In genomic region chr2:144389930-144390311, GRCh38 we compare ENCODE assay signal across 19 cellular contexts.
DNase-seq lines count a peak whose midpoint lies in the region; ATAC-seq and TF ChIP-seq lines count a peak whose summit lies in the region.
"Had no signal": no experiment of that assay in that cellular context is flagged by ENCODE, and none has a peak within 500 bp of the region (broad histone marks: within the 10 kb centered on the region; RNA-seq: fewer than 3 reads in every experiment).

No MANE protein-coding gene starts in this region.

- no TSS peak for BruUV-seq in MCF 10A (replicated peaks; lab: Mats Ljungman, UMichigan)

- H3K4me3 ChIP-seq in breast epithelium (peak overlapping the region in 2 of 3 donors; percentile 53 to 69), duodenal mucosa (ENCODE audit: low read depth in 1 of 2, low read length in 2 of 2) (peak overlapping the region; percentile 77 to 80), right lobe of liver (peak overlapping the region; percentile 34 to 43 (median 40)), thoracic aorta (no peak overlapping the region)
- H3K4me3 ChIP-seq: K562, uterus had no signal

- H3K4me1 ChIP-seq in breast epithelium, result no peaks in the 10 kb centered on the region
- H3K4me1 ChIP-seq in duodenal mucosa (ENCODE audit: control insufficient read depth in 1 of 2, insufficient read depth in 2 of 2, low read length in 2 of 2), result no peaks in the 10 kb centered on the region
- no peaks in the 10 kb centered on the region for H3K4me1 ChIP-seq in right lobe of liver
- H3K4me1 ChIP-seq in thoracic aorta (ENCODE audit: control insufficient read depth in 1 of 2, low read depth in 2 of 2), result peaks cover 4 to 20% of the 10 kb centered on the region in 2 donors
- H3K4me1 ChIP-seq: uterus had no signal

- H3K27me3 ChIP-seq in breast epithelium (no peaks in the 10 kb centered on the region), duodenal mucosa (ENCODE audit: control insufficient read depth in 1 of 2, insufficient read depth in 2 of 2, low read length in 2 of 2) (peaks cover 0 to 11% of the 10 kb centered on the region in 2 donors), right lobe of liver (no peaks in the 10 kb centered on the region), thoracic aorta (replicated peaks; ENCODE audit: insufficient read depth) (no peaks in the 10 kb centered on the region)
- H3K27me3 ChIP-seq: spleen, uterus had no signal

- no peaks in the 10 kb centered on the region for H3K36me3 ChIP-seq in breast epithelium
- H3K36me3 ChIP-seq in duodenal mucosa (ENCODE audit: control insufficient read depth in 1 of 2, insufficient read depth in 2 of 2, low read length in 2 of 2), result peaks cover 0 to 8% of the 10 kb centered on the region in 2 donors
- no peaks in the 10 kb centered on the region for H3K36me3 ChIP-seq in right lobe of liver
- H3K36me3 ChIP-seq in thoracic aorta, result peaks cover 8% of the 10 kb centered on the region
- H3K36me3 ChIP-seq: uterus had no signal

- intact Hi-C loops in breast epithelium (cut with DNase I; ENCODE audit: low total_unique reads), result loop anchor here (5.0 kb wide), 1 partner anchor 598 kb away; no protein-coding TSS in a partner anchor
- intact Hi-C loops in MCF 10A (cut with micrococcal nuclease), result no loop called here
- intact Hi-C loops in right lobe of liver (cut with DNase I), result no loop called here

- TF ChIP-seq CTCF in breast epithelium (IDR thresholded peaks at IDR 0.05) (no peak), MCF 10A (IDR thresholded peaks at IDR 0.05; ENCODE audit: unreplicated experiment) (no peak), right lobe of liver (IDR thresholded peaks at IDR 0.05) (no peak), thoracic aorta (IDR thresholded peaks at IDR 0.05) (no peak)

- H3K27me3 Mint-ChIP-seq in MCF 10A (ENCODE audit: insufficient read depth, unreplicated experiment), result no peaks in the 10 kb centered on the region
- H3K27me3 Mint-ChIP-seq: activated CD4-positive, alpha-beta memory T cell treated with anti-CD3 and anti-CD28 coated beads, Interleukin-2, amount 10 ng/mL, durations not matched to agents 7 days and 5 days; activated naive CD8-positive, alpha-beta T cell treated with anti-CD3 and anti-CD28 coated beads, Interleukin-2, amount 50 U/mL, for 24 hours; CD4-positive, alpha-beta T cell; stimulated activated memory B cell treated with anti-CD40 and anti-IgM and Interleukin-4, amounts not matched to agents 10 μg/mL and 1 μg/mL and 100 μg/mL, for 72 hours had no signal

- H3K4me1 Mint-ChIP-seq in MCF 10A (ENCODE audit: insufficient read depth, unreplicated experiment), result no peaks in the 10 kb centered on the region
- H3K4me1 Mint-ChIP-seq: activated CD4-positive, alpha-beta memory T cell treated with anti-CD3 and anti-CD28 coated beads, Interleukin-2, amount 10 ng/mL, durations not matched to agents 7 days and 5 days; stimulated activated memory B cell treated with anti-CD40 and anti-IgM and Interleukin-4, amounts not matched to agents 10 μg/mL and 1 μg/mL and 100 μg/mL, for 72 hours had no signal

- CTCF ChIA-PET in MCF 10A (lab: Yijun Ruan, JAX), result no interaction called here

- H3K36me3 Mint-ChIP-seq in MCF 10A (ENCODE audit: insufficient read depth, unreplicated experiment), result peaks cover 16% of the 10 kb centered on the region

- H3K9me3 Mint-ChIP-seq in MCF 10A (ENCODE audit: unreplicated experiment), result no peaks in the 10 kb centered on the region
- H3K9me3 Mint-ChIP-seq: activated naive CD8-positive, alpha-beta T cell treated with anti-CD3 and anti-CD28 coated beads, Interleukin-2, amount 50 U/mL, for 24 hours; CD4-positive, alpha-beta T cell; HFFc6; stimulated activated memory B cell treated with anti-CD40 and anti-IgM and Interleukin-4, amounts not matched to agents 10 μg/mL and 1 μg/mL and 100 μg/mL, for 72 hours had no signal

- no peaks in the 10 kb centered on the region for H3K9me3 ChIP-seq in breast epithelium
- H3K9me3 ChIP-seq in duodenal mucosa (ENCODE audit: control insufficient read depth in 1 of 2, low read length in 2 of 2), result no peaks in the 10 kb centered on the region
- no peaks in the 10 kb centered on the region for H3K9me3 ChIP-seq in right lobe of liver
- no peaks in the 10 kb centered on the region for H3K9me3 ChIP-seq in thoracic aorta
- H3K9me3 ChIP-seq: spleen, uterus had no signal

- no peak overlapping the region for H3K4me3 Mint-ChIP-seq in MCF 10A (ENCODE audit: unreplicated experiment)
- H3K4me3 Mint-ChIP-seq: activated CD4-positive, alpha-beta memory T cell treated with anti-CD3 and anti-CD28 coated beads, Interleukin-2, amount 10 ng/mL, durations not matched to agents 7 days and 5 days; activated naive CD8-positive, alpha-beta T cell treated with anti-CD3 and anti-CD28 coated beads, Interleukin-2, amount 50 U/mL, for 24 hours; CD4-positive, alpha-beta T cell; HFFc6; stimulated activated memory B cell treated with anti-CD40 and anti-IgM and Interleukin-4, amounts not matched to agents 10 μg/mL and 1 μg/mL and 100 μg/mL, for 72 hours had no signal

- H3K9ac ChIP-seq in duodenal mucosa (ENCODE audit: low read depth in 1 of 2, low read length in 2 of 2), result no peak overlapping the region

- H3K27ac Mint-ChIP-seq in MCF 10A (ENCODE audit: low read depth, unreplicated experiment), result no peak overlapping the region
- H3K27ac Mint-ChIP-seq: activated CD4-positive, alpha-beta memory T cell treated with anti-CD3 and anti-CD28 coated beads, Interleukin-2, amount 10 ng/mL, durations not matched to agents 7 days and 5 days; activated naive CD8-positive, alpha-beta T cell treated with anti-CD3 and anti-CD28 coated beads, Interleukin-2, amount 50 U/mL, for 24 hours; CD4-positive, alpha-beta T cell; HFFc6; stimulated activated memory B cell treated with anti-CD40 and anti-IgM and Interleukin-4, amounts not matched to agents 10 μg/mL and 1 μg/mL and 100 μg/mL, for 72 hours had no signal

- POLR2A ChIA-PET in MCF 10A (lab: Yijun Ruan, JAX), result no interaction called here

- no peak overlapping the region for H3K27ac ChIP-seq in breast epithelium
- no peak overlapping the region for H3K27ac ChIP-seq in duodenal mucosa (ENCODE audit: low read depth, low read length)
- H3K27ac ChIP-seq in right lobe of liver, result no peak overlapping the region
- peak overlapping the region; percentile 44 to 48 for H3K27ac ChIP-seq in thoracic aorta
- H3K27ac ChIP-seq: uterus had no signal

- TF ChIP-seq POLR2A in breast epithelium (IDR thresholded peaks at IDR 0.05) (no peak), right lobe of liver (IDR thresholded peaks at IDR 0.05) (no peak)

- peak; percentile 78 to 82 (median 80) for ATAC-seq in right lobe of liver
- no peak for ATAC-seq in thoracic aorta (ENCODE audit: insufficient number of reproducible peaks, low FRiP score, low read depth)
- no peak for ATAC-seq in GM18861 (IDR thresholded peaks at IDR 0.05; ENCODE audit: unreplicated experiment)
- ATAC-seq: activated naive CD8-positive, alpha-beta T cell treated with anti-CD3 and anti-CD28 coated beads, Interleukin-2, amount 50 U/mL, for 24 hours; stimulated activated memory B cell treated with anti-CD40 and anti-IgM and Interleukin-4, amounts not matched to agents 10 μg/mL and 1 μg/mL and 100 μg/mL, for 72 hours had no signal

- DNase-seq in breast epithelium (ENCODE audit: low spot score in 2 of 2) (no peak), MCF 10A (ENCODE audit: unreplicated experiment) (no peak), right lobe of liver (no peak), thoracic aorta (ENCODE audit: low spot score) (no peak), ACHN (no peak)
- no peak for DNase-seq in stimulated activated CD4-positive, alpha-beta T cell treated with anti-CD3 and anti-CD28 coated beads, Interleukin-15, amount 100 ng/mL, for 24 hours
- DNase-seq: activated CD4-positive, alpha-beta memory T cell treated with anti-CD3 and anti-CD28 coated beads, Interleukin-2, amount 10 ng/mL, durations not matched to agents 7 days and 5 days; activated naive CD8-positive, alpha-beta T cell treated with anti-CD3 and anti-CD28 coated beads, Interleukin-2, amount 50 U/mL, for 24 hours; CD4-positive, alpha-beta T cell; DND-41; glutamatergic neuron; HFFc6; NCI-H2107; spleen; uterus had no signal

- in situ Hi-C loops in ACHN (cut with HindIII; ENCODE audit: low pct_ligation_motif_present, low pct_unique_long_range_greater_than_20kb, low sequenced_read_pairs), result no loop called here

- WGBS in right lobe of liver (ENCODE audit: insufficient coverage, low coverage, low lambda C conversion rate, missing lambda C conversion rate), result 41% methylated on average over 9 of the region's 9 CpGs

Comparison
In these comparisons a context has a peak if more than half of its experiments do, and no peak if none do; other contexts are left out.
1. H3K27ac ChIP-seq: peak in thoracic aorta (2 of 2); none in breast epithelium (0 of 2), duodenal mucosa (single experiment) and right lobe of liver (0 of 3).
2. ATAC-seq: peak in right lobe of liver (4 of 4); none in thoracic aorta (single experiment) and GM18861 (single experiment).